ENCODE assay signal across 26 cellular contexts in genomic region chr20:55353206-55353605, GRCh38.
DNase-seq lines count a peak whose midpoint lies in the region; ATAC-seq and TF ChIP-seq lines count a peak whose summit lies in the region.
"Had no signal": no experiment of that assay in that cellular context is flagged by ENCODE, and none has a peak within 500 bp of the region (broad histone marks: within the 10 kb centered on the region; RNA-seq: fewer than 3 reads in every experiment).

No MANE protein-coding gene starts in this region.

- no peak overlapping the region for H3K27ac ChIP-seq in RWPE1
- no peak overlapping the region for H3K27ac ChIP-seq in body of pancreas
- H3K27ac ChIP-seq: C4-2B had no signal

- no peak for TF ChIP-seq POLR2A in body of pancreas (IDR thresholded peaks at IDR 0.05)

- WGBS in body of pancreas, 2 donors: 70 to 71% methylated on average over 1 of the region's 1 CpG

- no peaks in the 10 kb centered on the region for H3K4me1 ChIP-seq in body of pancreas

- POLR2A ChIA-PET in RWPE1 (lab: Yijun Ruan, JAX; ENCODE audit: low non-redundant PET): no interaction called here

- TF ChIP-seq CTCF in RWPE1 (conservative IDR thresholded peaks at IDR 0.05; ENCODE audit: low read depth): no peak
- TF ChIP-seq CTCF in fibroblast of mammary gland (conservative IDR thresholded peaks at IDR 0.05; ENCODE audit: control insufficient read depth, insufficient read depth, low read depth, low read length): no peak
- no peak for TF ChIP-seq CTCF in body of pancreas (IDR thresholded peaks at IDR 0.05)

- H3K4me3 ChIP-seq in fibroblast of mammary gland (ENCODE audit: control insufficient read depth, low read depth, low read length) (no peak overlapping the region), body of pancreas (no peak overlapping the region)
- H3K4me3 ChIP-seq: GM23338 had no signal

- intact Hi-C loops in posterior vena cava (cut with DNase I): no loop called here
- intact Hi-C loops in body of pancreas (cut with DNase I): no loop called here

- ATAC-seq in body of pancreas: no peak
- ATAC-seq: GM23338, HepG2 had no signal

- DNase-seq in Daoy (ENCODE audit: low read depth): peak; percentile 36
- peak; percentile 74 for DNase-seq in HT1080 (ENCODE audit: low read depth)
- peak; percentile 12 for DNase-seq in RWPE1 (ENCODE audit: low spot score)
- DNase-seq in fibroblast of mammary gland (ENCODE audit: low read depth): peak; percentile 68
- DNase-seq in OCI-M1 (lab: John Stamatoyannopoulos, UW): no peak
- DNase-seq in posterior vena cava (ENCODE audit: low spot score): no peak
- no peak for DNase-seq in body of pancreas
- DNase-seq in GDM1 (lab: John Stamatoyannopoulos, UW): no peak
- DNase-seq: CD8-positive, alpha-beta memory T cell; DMS 273 treated with DMSO at 0.1 percent for 48 hours; DMS79; HCEC 1CT; Karpas-422; NCI-H1092 treated with DMSO at 0.1 percent for 48 hours; NCI-H1436; NCI-H187; NCI-H2171 treated with DMSO at 0.1 percent for 48 hours; NCI-H446; NCI-H526; NCI-H82; NK-92 treated with Interleukin-12 subunit alpha and Interleukin-12 subunit beta, amount 100 ng/mL, for 24 hours; SK-N-SH; SW 1271 had no signal

- no peaks in the 10 kb centered on the region for H3K27me3 ChIP-seq in body of pancreas

- H3K36me3 ChIP-seq in body of pancreas (replicated peaks in 1 of 2; ENCODE audit: insufficient read depth in 1 of 2, low read depth in 2 of 2): no peaks in the 10 kb centered on the region

- no peaks in the 10 kb centered on the region for H3K9me3 ChIP-seq in body of pancreas
- H3K9me3 ChIP-seq: SK-N-SH had no signal

- CTCF ChIA-PET in RWPE1 (lab: Yijun Ruan, JAX): no interaction called here

Comparison
In these comparisons a context has a peak if more than half of its experiments do, and no peak if none do; other contexts are left out.
1. DNase-seq: peak in Daoy (single experiment), HT1080 (single experiment), RWPE1 (single experiment) and fibroblast of mammary gland (single experiment); none in OCI-M1 (single experiment), posterior vena cava (single experiment), body of pancreas (0 of 4) and GDM1 (single experiment).